9 cellular contexts compared by ENCODE assay signal in genomic region chr1:7940745-7941436, GRCh38. TPM values are rescaled to one million over a fixed set of nuclear protein-coding genes. Genes with fewer than 3 reads are reported as not detected.
DNase-seq lines count a peak whose midpoint lies in the region; ATAC-seq lines count a peak whose summit lies in the region.
"Had no signal": no experiment of that assay in that cellular context is flagged by ENCODE, and none has a peak within 500 bp of the region (broad histone marks: within the 10 kb centered on the region; RNA-seq: fewer than 3 reads in every experiment).

Gene TNFRSF9 (minus strand): TSS chr1:7940839. CDS start chr1:7939994, 845 bp downstream.

- peak; percentile 20 for DNase-seq in NCI-H69 (lab: John Stamatoyannopoulos, UW)
- DNase-seq in activated T-helper 1 cell treated with Interleukin-2 at 50 U/mL for 16 hours (ENCODE audit: low read depth): peak; percentile 22
- peak; percentile 64 to 79 for DNase-seq in stimulated activated naive CD8-positive, alpha-beta T cell treated with anti-CD3 and anti-CD28 coated beads, Interleukin-15, amount 100 ng/mL, for 72 hours
- DNase-seq in NCI-H446 treated with DMSO at 0.1 percent for 48 hours (lab: John Stamatoyannopoulos, UW): no peak
- no peak for DNase-seq in Kasumi-1 (lab: John Stamatoyannopoulos, UW)

- H3K4me3 Mint-ChIP-seq in stimulated activated naive CD8-positive, alpha-beta T cell treated with anti-CD3 and anti-CD28 coated beads, Interleukin-15, amount 100 ng/mL, for 72 hours: peak within 1 kb of the TSS; percentile 82 to 86

- no peak within 1 kb of the TSS for H3K9ac ChIP-seq in BLaER1

- H3K27me3 Mint-ChIP-seq in stimulated activated naive CD8-positive, alpha-beta T cell treated with anti-CD3 and anti-CD28 coated beads, Interleukin-15, amount 100 ng/mL, for 72 hours: no peaks in the 10 kb centered on the region

- WGBS in mesodermal cell (ENCODE audit: insufficient coverage in 2 of 2), 2 experiments: 81 to 85% methylated on average over 13 to 14 of the region's 14 CpGs

- ATAC-seq in stimulated activated naive CD8-positive, alpha-beta T cell treated with anti-CD3 and anti-CD28 coated beads, Interleukin-15, amount 100 ng/mL, for 72 hours: peak; percentile 94
- no peak for ATAC-seq in HG02610 (IDR thresholded peaks at IDR 0.05; ENCODE audit: unreplicated experiment)

- H3K4me1 ChIP-seq in BLaER1 (peaks cover 36% of the 10 kb centered on the region), mesodermal cell (ENCODE audit: control insufficient read depth, insufficient read depth, low read length, poor library complexity, severe bottlenecking) (peaks cover 12% of the 10 kb centered on the region)

- H3K27ac ChIP-seq in BLaER1 (no peak within 1 kb of the TSS), mesodermal cell (ENCODE audit: low read depth, low read length, severe bottlenecking) (peak within 1 kb of the TSS; percentile 6)

- H4K20me1 ChIP-seq in BLaER1: no peaks in the 10 kb centered on the region

- no peaks in the 10 kb centered on the region for H3K9me3 Mint-ChIP-seq in stimulated activated naive CD8-positive, alpha-beta T cell treated with anti-CD3 and anti-CD28 coated beads, Interleukin-15, amount 100 ng/mL, for 72 hours

- H3K4me3 ChIP-seq in BLaER1 (no peak within 1 kb of the TSS), mesodermal cell (ENCODE audit: extremely low read depth, insufficient read depth, low read length, poor library complexity, severe bottlenecking) (no peak within 1 kb of the TSS)

- H3K27ac Mint-ChIP-seq in stimulated activated naive CD8-positive, alpha-beta T cell treated with anti-CD3 and anti-CD28 coated beads, Interleukin-15, amount 100 ng/mL, for 72 hours: peak within 1 kb of the TSS; percentile 87 to 92

- no peaks in the 10 kb centered on the region for H3K36me3 ChIP-seq in BLaER1
- no peaks in the 10 kb centered on the region for H3K36me3 ChIP-seq in mesodermal cell (ENCODE audit: control insufficient read depth, insufficient read depth, low read length)
- H3K36me3 ChIP-seq: ascending aorta had no signal

- peaks cover 73% of the 10 kb centered on the region for H3K4me1 Mint-ChIP-seq in stimulated activated naive CD8-positive, alpha-beta T cell treated with anti-CD3 and anti-CD28 coated beads, Interleukin-15, amount 100 ng/mL, for 72 hours

- H3K9me3 ChIP-seq in BLaER1 (no peaks in the 10 kb centered on the region), mesodermal cell (ENCODE audit: control insufficient read depth, low read length) (no peaks in the 10 kb centered on the region)
- H3K9me3 ChIP-seq: ascending aorta had no signal

- peak within 1 kb of the TSS; percentile 87 for H3K4me2 ChIP-seq in BLaER1

- no peaks in the 10 kb centered on the region for H3K27me3 ChIP-seq in BLaER1
- H3K27me3 ChIP-seq: ascending aorta had no signal

RNA-seq across cellular contexts. Expression of gene TNFRSF9, which starts in this region (rescaled TPM):
- 0.74 TPM for polyA plus RNA-seq in mesodermal cell (2013, experiment 1 of 2)
- 0.61 TPM for polyA plus RNA-seq in mesodermal cell (2013, experiment 2 of 2)

Comparison
In these comparisons a context has a peak if more than half of its experiments do, and no peak if none do; other contexts are left out.
1. DNase-seq: peak in NCI-H69 (single experiment), activated T-helper 1 cell treated with Interleukin-2 at 50 U/mL for 16 hours (single experiment) and stimulated activated naive CD8-positive, alpha-beta T cell treated with anti-CD3 and anti-CD28 coated beads, Interleukin-15, amount 100 ng/mL, for 72 hours (2 of 2); none in NCI-H446 treated with DMSO at 0.1 percent for 48 hours (single experiment) and Kasumi-1 (0 of 2).